In the genomic region with DNA sequence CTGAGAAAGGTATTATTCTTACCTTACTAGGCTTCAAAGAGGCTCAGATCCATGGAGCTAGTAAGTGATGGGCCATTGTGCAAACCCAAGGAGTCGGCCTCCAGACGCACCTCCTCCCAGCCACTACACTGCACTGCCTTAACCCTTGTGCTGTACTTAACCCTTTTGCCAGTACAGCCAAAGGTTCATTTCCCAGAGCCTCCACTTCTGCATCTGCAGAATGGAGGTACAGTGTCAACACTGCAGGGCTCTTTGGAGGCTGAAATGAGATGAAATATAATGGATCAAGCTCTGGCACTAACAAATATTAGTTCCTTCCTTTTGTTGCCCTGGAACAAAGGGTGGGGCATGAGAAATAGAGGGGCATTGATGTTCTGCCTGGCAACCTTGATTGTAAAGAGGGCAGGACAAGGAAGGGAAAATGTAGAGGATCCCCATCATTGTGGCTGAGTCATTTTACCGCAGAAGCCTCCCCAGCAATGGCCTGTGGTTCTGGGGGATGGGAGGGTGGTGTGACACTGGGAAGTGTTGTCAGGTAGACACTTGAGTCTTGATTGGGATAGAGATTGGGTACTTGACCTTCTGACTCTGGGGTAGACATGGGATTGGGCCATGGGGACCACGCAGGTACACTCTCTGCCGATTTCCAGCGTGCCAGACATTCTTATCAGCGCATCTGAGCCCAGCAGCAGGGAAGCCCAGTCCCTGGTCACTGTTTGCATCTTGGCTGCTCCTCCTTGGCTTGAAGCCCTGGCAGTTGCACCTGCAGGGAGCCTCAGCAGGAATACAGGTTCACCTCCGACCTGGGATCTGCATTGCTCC, we compare ENCODE assay signal across 1 cellular context.
TF ChIP-seq lines count a peak whose summit lies in the region.

No MANE protein-coding gene starts in this region.

TF ChIP-seq in HepG2, 621 proteins besides CTCF, POLR2A, EP300 and RAD21 (continued from another document):
- TF ChIP-seq, protein P1, sequence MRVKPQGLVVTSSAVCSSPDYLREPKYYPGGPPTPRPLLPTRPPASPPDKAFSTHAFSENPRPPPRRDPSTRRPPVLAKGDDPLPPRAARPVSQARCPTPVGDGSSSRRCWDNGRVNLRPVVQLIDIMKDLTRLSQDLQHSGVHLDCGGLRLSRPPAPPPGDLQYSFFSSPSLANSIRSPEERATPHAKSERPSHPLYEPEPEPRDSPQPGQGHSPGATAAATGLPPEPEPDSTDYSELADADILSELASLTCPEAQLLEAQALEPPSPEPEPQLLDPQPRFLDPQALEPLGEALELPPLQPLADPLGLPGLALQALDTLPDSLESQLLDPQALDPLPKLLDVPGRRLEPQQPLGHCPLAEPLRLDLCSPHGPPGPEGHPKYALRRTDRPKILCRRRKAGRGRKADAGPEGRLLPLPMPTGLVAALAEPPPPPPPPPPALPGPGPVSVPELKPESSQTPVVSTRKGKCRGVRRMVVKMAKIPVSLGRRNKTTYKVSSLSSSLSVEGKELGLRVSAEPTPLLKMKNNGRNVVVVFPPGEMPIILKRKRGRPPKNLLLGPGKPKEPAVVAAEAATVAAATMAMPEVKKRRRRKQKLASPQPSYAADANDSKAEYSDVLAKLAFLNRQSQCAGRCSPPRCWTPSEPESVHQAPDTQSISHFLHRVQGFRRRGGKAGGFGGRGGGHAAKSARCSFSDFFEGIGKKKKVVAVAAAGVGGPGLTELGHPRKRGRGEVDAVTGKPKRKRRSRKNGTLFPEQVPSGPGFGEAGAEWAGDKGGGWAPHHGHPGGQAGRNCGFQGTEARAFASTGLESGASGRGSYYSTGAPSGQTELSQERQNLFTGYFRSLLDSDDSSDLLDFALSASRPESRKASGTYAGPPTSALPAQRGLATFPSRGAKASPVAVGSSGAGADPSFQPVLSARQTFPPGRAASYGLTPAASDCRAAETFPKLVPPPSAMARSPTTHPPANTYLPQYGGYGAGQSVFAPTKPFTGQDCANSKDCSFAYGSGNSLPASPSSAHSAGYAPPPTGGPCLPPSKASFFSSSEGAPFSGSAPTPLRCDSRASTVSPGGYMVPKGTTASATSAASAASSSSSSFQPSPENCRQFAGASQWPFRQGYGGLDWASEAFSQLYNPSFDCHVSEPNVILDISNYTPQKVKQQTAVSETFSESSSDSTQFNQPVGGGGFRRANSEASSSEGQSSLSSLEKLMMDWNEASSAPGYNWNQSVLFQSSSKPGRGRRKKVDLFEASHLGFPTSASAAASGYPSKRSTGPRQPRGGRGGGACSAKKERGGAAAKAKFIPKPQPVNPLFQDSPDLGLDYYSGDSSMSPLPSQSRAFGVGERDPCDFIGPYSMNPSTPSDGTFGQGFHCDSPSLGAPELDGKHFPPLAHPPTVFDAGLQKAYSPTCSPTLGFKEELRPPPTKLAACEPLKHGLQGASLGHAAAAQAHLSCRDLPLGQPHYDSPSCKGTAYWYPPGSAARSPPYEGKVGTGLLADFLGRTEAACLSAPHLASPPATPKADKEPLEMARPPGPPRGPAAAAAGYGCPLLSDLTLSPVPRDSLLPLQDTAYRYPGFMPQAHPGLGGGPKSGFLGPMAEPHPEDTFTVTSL (CRISPR knock-in tag; IDR thresholded peaks at IDR 0.05; ENCODE audit: borderline replicate concordance): no peak
- TF ChIP-seq, protein P2, sequence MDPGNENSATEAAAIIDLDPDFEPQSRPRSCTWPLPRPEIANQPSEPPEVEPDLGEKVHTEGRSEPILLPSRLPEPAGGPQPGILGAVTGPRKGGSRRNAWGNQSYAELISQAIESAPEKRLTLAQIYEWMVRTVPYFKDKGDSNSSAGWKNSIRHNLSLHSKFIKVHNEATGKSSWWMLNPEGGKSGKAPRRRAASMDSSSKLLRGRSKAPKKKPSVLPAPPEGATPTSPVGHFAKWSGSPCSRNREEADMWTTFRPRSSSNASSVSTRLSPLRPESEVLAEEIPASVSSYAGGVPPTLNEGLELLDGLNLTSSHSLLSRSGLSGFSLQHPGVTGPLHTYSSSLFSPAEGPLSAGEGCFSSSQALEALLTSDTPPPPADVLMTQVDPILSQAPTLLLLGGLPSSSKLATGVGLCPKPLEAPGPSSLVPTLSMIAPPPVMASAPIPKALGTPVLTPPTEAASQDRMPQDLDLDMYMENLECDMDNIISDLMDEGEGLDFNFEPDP (CRISPR knock-in tag; conservative IDR thresholded peaks at IDR 0.05): 0 out of 2 replicates have a peak, but pooled peaks have one; percentile 43
- TF ChIP-seq NR2F1 (CRISPR knock-in tag; IDR thresholded peaks at IDR 0.05) (no peak), SMAD9 (CRISPR knock-in tag; IDR thresholded peaks at IDR 0.05) (no peak), ESRRA (CRISPR knock-in tag; IDR thresholded peaks at IDR 0.05; ENCODE audit: low read depth) (no peak), NFYC (CRISPR knock-in tag; IDR thresholded peaks at IDR 0.05) (no peak), POLR2AphosphoS5 (IDR thresholded peaks at IDR 0.05; ENCODE audit: low read depth, low read length) (no peak), SP140L (CRISPR knock-in tag; IDR thresholded peaks at IDR 0.05; ENCODE audit: borderline replicate concordance) (no peak), ZNF776 (CRISPR knock-in tag; IDR thresholded peaks at IDR 0.05) (no peak), ZNF780A (CRISPR knock-in tag; IDR thresholded peaks at IDR 0.05) (no peak), SUZ12 (IDR thresholded peaks at IDR 0.05; ENCODE audit: low read depth, low read length) (no peak), ZBTB38 (CRISPR knock-in tag; IDR thresholded peaks at IDR 0.05) (peak; percentile 43; the same call in 1 of the 2 replicates), TBP (CRISPR knock-in tag; IDR thresholded peaks at IDR 0.05) (no peak), ADNP (CRISPR knock-in tag; IDR thresholded peaks at IDR 0.05) (no peak), ZKSCAN5 (CRISPR knock-in tag; IDR thresholded peaks at IDR 0.05) (no peak), CREM (IDR thresholded peaks at IDR 0.05) (no peak), CREM (CRISPR knock-in tag; IDR thresholded peaks at IDR 0.05) (no peak), ZNF747 (CRISPR knock-in tag; IDR thresholded peaks at IDR 0.05; ENCODE audit: borderline replicate concordance) (no peak), ZNF615 (CRISPR knock-in tag; IDR thresholded peaks at IDR 0.05; ENCODE audit: borderline replicate concordance) (no peak), KDM2A (CRISPR knock-in tag; IDR thresholded peaks at IDR 0.05; ENCODE audit: borderline replicate concordance, low read depth) (no peak), KAT7 (CRISPR knock-in tag; IDR thresholded peaks at IDR 0.05; ENCODE audit: borderline replicate concordance) (no peak)
- TF ChIP-seq, protein P3, sequence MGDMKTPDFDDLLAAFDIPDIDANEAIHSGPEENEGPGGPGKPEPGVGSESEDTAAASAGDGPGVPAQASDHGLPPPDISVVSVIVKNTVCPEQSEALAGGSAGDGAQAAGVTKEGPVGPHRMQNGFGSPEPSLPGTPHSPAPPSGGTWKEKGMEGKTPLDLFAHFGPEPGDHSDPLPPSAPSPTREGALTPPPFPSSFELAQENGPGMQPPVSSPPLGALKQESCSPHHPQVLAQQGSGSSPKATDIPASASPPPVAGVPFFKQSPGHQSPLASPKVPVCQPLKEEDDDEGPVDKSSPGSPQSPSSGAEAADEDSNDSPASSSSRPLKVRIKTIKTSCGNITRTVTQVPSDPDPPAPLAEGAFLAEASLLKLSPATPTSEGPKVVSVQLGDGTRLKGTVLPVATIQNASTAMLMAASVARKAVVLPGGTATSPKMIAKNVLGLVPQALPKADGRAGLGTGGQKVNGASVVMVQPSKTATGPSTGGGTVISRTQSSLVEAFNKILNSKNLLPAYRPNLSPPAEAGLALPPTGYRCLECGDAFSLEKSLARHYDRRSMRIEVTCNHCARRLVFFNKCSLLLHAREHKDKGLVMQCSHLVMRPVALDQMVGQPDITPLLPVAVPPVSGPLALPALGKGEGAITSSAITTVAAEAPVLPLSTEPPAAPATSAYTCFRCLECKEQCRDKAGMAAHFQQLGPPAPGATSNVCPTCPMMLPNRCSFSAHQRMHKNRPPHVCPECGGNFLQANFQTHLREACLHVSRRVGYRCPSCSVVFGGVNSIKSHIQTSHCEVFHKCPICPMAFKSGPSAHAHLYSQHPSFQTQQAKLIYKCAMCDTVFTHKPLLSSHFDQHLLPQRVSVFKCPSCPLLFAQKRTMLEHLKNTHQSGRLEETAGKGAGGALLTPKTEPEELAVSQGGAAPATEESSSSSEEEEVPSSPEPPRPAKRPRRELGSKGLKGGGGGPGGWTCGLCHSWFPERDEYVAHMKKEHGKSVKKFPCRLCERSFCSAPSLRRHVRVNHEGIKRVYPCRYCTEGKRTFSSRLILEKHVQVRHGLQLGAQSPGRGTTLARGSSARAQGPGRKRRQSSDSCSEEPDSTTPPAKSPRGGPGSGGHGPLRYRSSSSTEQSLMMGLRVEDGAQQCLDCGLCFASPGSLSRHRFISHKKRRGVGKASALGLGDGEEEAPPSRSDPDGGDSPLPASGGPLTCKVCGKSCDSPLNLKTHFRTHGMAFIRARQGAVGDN (CRISPR knock-in tag; IDR thresholded peaks at IDR 0.05): 0 out of 2 replicates have a peak, but pooled peaks have one; percentile 11
- TF ChIP-seq, protein P4, sequence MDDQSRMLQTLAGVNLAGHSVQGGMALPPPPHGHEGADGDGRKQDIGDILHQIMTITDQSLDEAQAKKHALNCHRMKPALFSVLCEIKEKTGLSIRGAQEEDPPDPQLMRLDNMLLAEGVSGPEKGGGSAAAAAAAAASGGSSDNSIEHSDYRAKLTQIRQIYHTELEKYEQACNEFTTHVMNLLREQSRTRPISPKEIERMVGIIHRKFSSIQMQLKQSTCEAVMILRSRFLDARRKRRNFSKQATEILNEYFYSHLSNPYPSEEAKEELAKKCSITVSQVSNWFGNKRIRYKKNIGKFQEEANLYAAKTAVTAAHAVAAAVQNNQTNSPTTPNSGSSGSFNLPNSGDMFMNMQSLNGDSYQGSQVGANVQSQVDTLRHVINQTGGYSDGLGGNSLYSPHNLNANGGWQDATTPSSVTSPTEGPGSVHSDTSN (CRISPR knock-in tag; IDR thresholded peaks at IDR 0.05; ENCODE audit: borderline replicate concordance): no peak
